In genomic region chr5:10635257-10635860, GRCh38 we compare ENCODE assay signal across 9 cellular contexts.
DNase-seq lines count a peak whose midpoint lies in the region; ATAC-seq and TF ChIP-seq lines count a peak whose summit lies in the region.
"Had no signal": no experiment of that assay in that cellular context is flagged by ENCODE, and none has a peak within 500 bp of the region (broad histone marks: within the 10 kb centered on the region; RNA-seq: fewer than 3 reads in every experiment).

No MANE protein-coding gene starts in this region.

- H2AFZ ChIP-seq in SK-N-SH (ENCODE audit: low read depth) = no peak overlapping the region

- WGBS in SK-N-SH (ENCODE audit: low lambda C conversion rate) = 53% methylated on average over 9 of the region's 10 CpGs

- H4K20me1 ChIP-seq in SK-N-SH (ENCODE audit: insufficient read depth) = 0 out of 2 replicates have a peak, but pooled peaks cover 4% of the 10 kb centered on the region

- no peaks in the 10 kb centered on the region for H3F3A ChIP-seq in SK-N-SH (replicated peaks; ENCODE audit: insufficient read depth)

- no peaks in the 10 kb centered on the region for H3K27me3 ChIP-seq in SK-N-SH (ENCODE audit: insufficient read depth)

- peak overlapping the region in 1 of 2 experiments; percentile 32; a peak in 1 of 4 replicates for H3K27ac ChIP-seq in SK-N-SH (ENCODE audit: low read depth in 2 of 2, low read length in 1 of 2)
- H3K27ac ChIP-seq: VCaP had no signal

- no peak for TF ChIP-seq RAD21 in SK-N-SH (IDR thresholded peaks at IDR 0.05; ENCODE audit: low read length)

- no peaks in the 10 kb centered on the region for H3K36me3 ChIP-seq in SK-N-SH (replicated peaks in 1 of 2; ENCODE audit: control insufficient read depth in 1 of 2, insufficient read depth in 2 of 2, low read length in 1 of 2)

- no peak for TF ChIP-seq CTCF in SK-N-SH (IDR thresholded peaks at IDR 0.05)
- no peak for TF ChIP-seq CTCF in astrocyte of the spinal cord (IDR thresholded peaks at IDR 0.05; ENCODE audit: low read depth, low read length)

- no peak overlapping the region for H3K9ac ChIP-seq in SK-N-SH

- CTCF ChIA-PET in SK-N-SH (lab: Yijun Ruan, JAX) = interaction anchor here (0.9 to 6.5 kb wide), 2 partner anchors 183 to 212 kb away, joined by 5 to 33 read pairs; no protein-coding TSS in a partner anchor

- DNase-seq in SK-N-SH (no peak), astrocyte of the spinal cord (ENCODE audit: low read depth, low spot score) (peak; percentile 67), SHP77 (lab: John Stamatoyannopoulos, UW) (no peak), NCI-H82 (lab: John Stamatoyannopoulos, UW) (no peak), LoVo (ENCODE audit: low spot score) (no peak)
- DNase-seq in stimulated activated CD4-positive, alpha-beta T cell treated with anti-CD3 and anti-CD28 coated beads, Interleukin-1b, Interleukin-23, amount 100 ng/mL, for 1 hour (ENCODE audit: low read depth in 2 of 2) = peak; percentile 4 to 35

- ATAC-seq in GM19025 (IDR thresholded peaks at IDR 0.05; ENCODE audit: low read depth, unreplicated experiment) (peak; percentile 54), HG03039 (IDR thresholded peaks at IDR 0.05; ENCODE audit: unreplicated experiment) (peak; percentile 49)

- no peak for TF ChIP-seq EP300 in SK-N-SH (IDR thresholded peaks at IDR 0.05; ENCODE audit: borderline replicate concordance in 1 of 2, low read depth in 1 of 2, low read length in 1 of 2)

- H3K4me1 ChIP-seq in SK-N-SH (ENCODE audit: control insufficient read depth in 1 of 2, insufficient read depth in 2 of 2, low read depth in 1 of 2, low read length in 1 of 2) = peaks cover 0 to 12% of the 10 kb centered on the region in 2 experiments; a peak in 1 of 4 replicates

- POLR2A ChIA-PET in SK-N-SH (lab: Yijun Ruan, JAX) = no interaction called here

- H3K4me3 ChIP-seq in SK-N-SH (ENCODE audit: low read depth in 2 of 2, low read length in 1 of 2) (no peak overlapping the region), astrocyte of the spinal cord (ENCODE audit: low read depth, low read length) (no peak overlapping the region)

- in situ Hi-C loops in astrocyte of the spinal cord (cut with HindIII; ENCODE audit: low sequenced_read_pairs) = no loop called here

- no peaks in the 10 kb centered on the region for H3K9me3 ChIP-seq in SK-N-SH

- peaks cover 5% of the 10 kb centered on the region; the same call in 1 of the 2 replicates for H3K79me2 ChIP-seq in SK-N-SH (ENCODE audit: insufficient read depth)

- no peaks in the 10 kb centered on the region for H3K9me2 ChIP-seq in SK-N-SH

- H3K4me2 ChIP-seq in SK-N-SH = peak overlapping the region; percentile 41

TF ChIP-seq in SK-N-SH, 30 proteins besides CTCF, POLR2A, EP300 and RAD21:
- TF ChIP-seq JUND (IDR thresholded peaks at IDR 0.05) (peak; percentile 51), MXI1 (IDR thresholded peaks at IDR 0.05; ENCODE audit: low read depth, low read length) (no peak), TCF12 (IDR thresholded peaks at IDR 0.05) (peak; percentile 48), FOSL2 (IDR thresholded peaks at IDR 0.05; ENCODE audit: borderline replicate concordance, low read depth) (peak; percentile 65)

Comparison
In these comparisons a context has a peak if more than half of its experiments do, and no peak if none do; other contexts are left out.
1. DNase-seq: peak in astrocyte of the spinal cord (single experiment) and stimulated activated CD4-positive, alpha-beta T cell treated with anti-CD3 and anti-CD28 coated beads, Interleukin-1b, Interleukin-23, amount 100 ng/mL, for 1 hour (2 of 2); none in SK-N-SH (single experiment), SHP77 (0 of 2), NCI-H82 (single experiment) and LoVo (single experiment).